In the genomic region with DNA sequence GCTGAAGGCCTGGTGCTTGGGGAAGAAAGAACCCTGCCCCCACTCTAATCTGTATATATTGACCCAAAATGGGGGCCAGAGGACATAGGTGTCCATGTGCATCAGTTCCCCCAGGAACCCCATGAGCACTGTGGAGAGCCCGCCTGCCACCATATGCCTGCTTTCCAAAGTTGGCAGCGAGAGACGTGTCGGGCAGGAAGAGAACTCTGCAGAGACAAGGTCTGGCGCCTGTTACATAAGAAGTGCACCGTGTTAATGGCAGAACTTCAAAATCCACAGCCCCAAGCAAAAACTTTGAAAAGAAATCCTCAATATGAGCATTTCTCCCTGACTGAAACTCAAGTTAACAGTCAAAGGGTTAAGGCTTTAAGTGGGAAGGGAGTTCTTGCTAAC, we compare ENCODE assay signal across 22 cellular contexts. TPM values are rescaled to one million over a fixed set of nuclear protein-coding genes. Genes with fewer than 3 reads are reported as not detected.
A peak's percentile ranks its signal among the peaks of the same experiment; 100 is the strongest.
DNase-seq lines count a peak whose midpoint lies in the region; FAIRE-seq and TF ChIP-seq lines count a peak whose summit lies in the region.
"Had no signal": no experiment of that assay in that cellular context is flagged by ENCODE, and none has a peak within 500 bp of the region (broad histone marks: within the 10 kb centered on the region; RNA-seq: fewer than 3 reads in every experiment).

No MANE protein-coding gene starts in this region.

- H3K27ac ChIP-seq in 22Rv1, result peak overlapping the region; percentile 60
- H3K27ac ChIP-seq in angular gyrus (ENCODE audit: low read depth, low read length), result peak overlapping the region; percentile 77
- peak overlapping the region; percentile 85 to 94 for H3K27ac ChIP-seq in right atrium auricular region
- H3K27ac ChIP-seq in prostate gland, result peak overlapping the region; percentile 7 to 75
- H3K27ac ChIP-seq: brain microvascular endothelial cell, uterus had no signal

- intact Hi-C loops in prostate gland (cut with DNase I), result no loop called here

- H3K4me1 Mint-ChIP-seq in activated CD4-positive, alpha-beta memory T cell treated with anti-CD3 and anti-CD28 coated beads, Interleukin-2, amount 10 ng/mL, durations not matched to agents 7 days and 5 days, result peaks cover 27% of the 10 kb centered on the region

- POLR2A ChIA-PET in activated CD4-positive, alpha-beta memory T cell treated with anti-CD3 and anti-CD28 coated beads, Interleukin-2, amount 10 ng/mL, durations not matched to agents 7 days and 5 days (lab: Charles Lee), result no interaction called here

- H3K4me1 ChIP-seq in right atrium auricular region, result peaks cover 0 to 59% of the 10 kb centered on the region in 2 donors
- peaks cover 6% of the 10 kb centered on the region for H3K4me1 ChIP-seq in prostate gland (replicated peaks)

- no peak for TF ChIP-seq CTCF in 22Rv1 (IDR thresholded peaks at IDR 0.05)
- TF ChIP-seq CTCF in right atrium auricular region (IDR thresholded peaks at IDR 0.05), result no peak
- no peak for TF ChIP-seq CTCF in prostate gland (IDR thresholded peaks at IDR 0.05)

- H3K9me3 ChIP-seq in right atrium auricular region, result no peaks in the 10 kb centered on the region
- H3K9me3 ChIP-seq in prostate gland, result no peaks in the 10 kb centered on the region
- H3K9me3 ChIP-seq: mucosa of descending colon, uterus had no signal

- WGBS in prostate gland, result 25% methylated on average over 6 of the region's 6 CpGs

- CTCF ChIA-PET in activated CD4-positive, alpha-beta memory T cell treated with anti-CD3 and anti-CD28 coated beads, Interleukin-2, amount 10 ng/mL, durations not matched to agents 7 days and 5 days (lab: Charles Lee), result no interaction called here

- DNase-seq in right atrium auricular region (ENCODE audit: low spot score) (no peak), prostate gland (ENCODE audit: low spot score) (no peak), H54 (ENCODE audit: insufficient read length, low spot score) (no peak), NCI-H2171 (lab: John Stamatoyannopoulos, UW) (no peak), AML-193 (lab: John Stamatoyannopoulos, UW) (no peak)
- no peak for DNase-seq in activated CD4-positive, alpha-beta memory T cell treated with anti-CD3 and anti-CD28 coated beads, Interleukin-2, amount 10 ng/mL, durations not matched to agents 7 days and 5 days
- DNase-seq: activated CD4-positive, alpha-beta T cell treated with anti-CD3 and anti-CD28 coated beads, Interleukin-2, amount 50 U/mL, for 4 hours; activated T-cell treated with anti-CD3 and anti-CD28 coated beads, Interleukin-2, amount 50 U/mL, for 48 hours; brain microvascular endothelial cell; CD8-positive, alpha-beta T cell; KBM-7; NCI-H1092; NCI-H2171 treated with DMSO at 0.1 percent for 48 hours; NCI-H82; uterus had no signal

- no peak overlapping the region for H3K4me3 Mint-ChIP-seq in activated CD4-positive, alpha-beta memory T cell treated with anti-CD3 and anti-CD28 coated beads, Interleukin-2, amount 10 ng/mL, durations not matched to agents 7 days and 5 days
- H3K4me3 Mint-ChIP-seq: CD8-positive, alpha-beta T cell had no signal

- no peak for FAIRE-seq in H54 (lab: Jason Lieb, UNC)
- FAIRE-seq: GM19239, islet of Langerhans had no signal

- no peak overlapping the region for H3K4me3 ChIP-seq in right atrium auricular region
- no peak overlapping the region for H3K4me3 ChIP-seq in prostate gland
- H3K4me3 ChIP-seq: mucosa of descending colon, smooth muscle cell, uterus had no signal

- H3K27ac Mint-ChIP-seq in activated CD4-positive, alpha-beta memory T cell treated with anti-CD3 and anti-CD28 coated beads, Interleukin-2, amount 10 ng/mL, durations not matched to agents 7 days and 5 days, result no peak overlapping the region

- TF ChIP-seq POLR2A in prostate gland (IDR thresholded peaks at IDR 0.05) (no peak), H54 (IDR thresholded peaks at IDR 0.05; ENCODE audit: low read depth, low read length) (no peak)

- H3K27me3 ChIP-seq in right atrium auricular region (no peaks in the 10 kb centered on the region), prostate gland (replicated peaks; ENCODE audit: insufficient read depth) (no peaks in the 10 kb centered on the region)
- H3K27me3 ChIP-seq: brain microvascular endothelial cell, uterus had no signal

- H3K27me3 Mint-ChIP-seq in activated CD4-positive, alpha-beta memory T cell treated with anti-CD3 and anti-CD28 coated beads, Interleukin-2, amount 10 ng/mL, durations not matched to agents 7 days and 5 days, result no peaks in the 10 kb centered on the region

- no peaks in the 10 kb centered on the region for H3K9me3 Mint-ChIP-seq in activated CD4-positive, alpha-beta memory T cell treated with anti-CD3 and anti-CD28 coated beads, Interleukin-2, amount 10 ng/mL, durations not matched to agents 7 days and 5 days
- H3K9me3 Mint-ChIP-seq: activated naive CD4-positive, alpha-beta T cell treated with anti-CD3 and anti-CD28 coated beads, Interleukin-2, amount 50 U/mL, for 72 hours; CD8-positive, alpha-beta T cell had no signal

- H3K36me3 Mint-ChIP-seq in activated CD4-positive, alpha-beta memory T cell treated with anti-CD3 and anti-CD28 coated beads, Interleukin-2, amount 10 ng/mL, durations not matched to agents 7 days and 5 days (ENCODE audit: low read depth), result no peaks in the 10 kb centered on the region
- H3K36me3 Mint-ChIP-seq: activated naive CD4-positive, alpha-beta T cell treated with anti-CD3 and anti-CD28 coated beads, Interleukin-2, amount 50 U/mL, for 72 hours; CD8-positive, alpha-beta T cell had no signal

- H3K36me3 ChIP-seq in right atrium auricular region, result no peaks in the 10 kb centered on the region
- no peaks in the 10 kb centered on the region for H3K36me3 ChIP-seq in prostate gland
- H3K36me3 ChIP-seq: brain microvascular endothelial cell, uterus had no signal

RNA-seq across cellular contexts. Expression of a gene that starts 8.0 kb away (rescaled TPM):
- total RNA-seq in right atrium auricular region (10 to 100 TPM; 22.3 to 31.9 TPM), prostate gland (100 to 1,000 TPM in 1 of 2 donors, 10 to 100 TPM in 1; 56.9 to 101 TPM)
- 10 to 100 TPM; 10.8 to 12.7 TPM for total RNA-seq in activated CD4-positive, alpha-beta memory T cell treated with anti-CD3 and anti-CD28 coated beads, Interleukin-2, amount 10 ng/mL, durations not matched to agents 7 days and 5 days

RNA-seq across cellular contexts. Expression of a gene that starts 41.1 kb away (rescaled TPM):
- total RNA-seq in right atrium auricular region (10 to 100 TPM; 25.0 to 32.1 TPM), prostate gland (10 to 100 TPM; 21.5 to 42.2 TPM)
- total RNA-seq in activated CD4-positive, alpha-beta memory T cell treated with anti-CD3 and anti-CD28 coated beads, Interleukin-2, amount 10 ng/mL, durations not matched to agents 7 days and 5 days, result 10 to 100 TPM; 25.2 to 26.5 TPM

RNA-seq across cellular contexts. Expression of a gene that starts 41.2 kb away (rescaled TPM):
- total RNA-seq in right atrium auricular region (10 to 100 TPM; 10.0 to 13.9 TPM), prostate gland (1 to 10 TPM; 7.2 to 8.7 TPM)
- total RNA-seq in activated CD4-positive, alpha-beta memory T cell treated with anti-CD3 and anti-CD28 coated beads, Interleukin-2, amount 10 ng/mL, durations not matched to agents 7 days and 5 days, result 1 to 10 TPM; 5.6 to 6.2 TPM
